1 cellular context compared by ENCODE assay signal in the genomic region with DNA sequence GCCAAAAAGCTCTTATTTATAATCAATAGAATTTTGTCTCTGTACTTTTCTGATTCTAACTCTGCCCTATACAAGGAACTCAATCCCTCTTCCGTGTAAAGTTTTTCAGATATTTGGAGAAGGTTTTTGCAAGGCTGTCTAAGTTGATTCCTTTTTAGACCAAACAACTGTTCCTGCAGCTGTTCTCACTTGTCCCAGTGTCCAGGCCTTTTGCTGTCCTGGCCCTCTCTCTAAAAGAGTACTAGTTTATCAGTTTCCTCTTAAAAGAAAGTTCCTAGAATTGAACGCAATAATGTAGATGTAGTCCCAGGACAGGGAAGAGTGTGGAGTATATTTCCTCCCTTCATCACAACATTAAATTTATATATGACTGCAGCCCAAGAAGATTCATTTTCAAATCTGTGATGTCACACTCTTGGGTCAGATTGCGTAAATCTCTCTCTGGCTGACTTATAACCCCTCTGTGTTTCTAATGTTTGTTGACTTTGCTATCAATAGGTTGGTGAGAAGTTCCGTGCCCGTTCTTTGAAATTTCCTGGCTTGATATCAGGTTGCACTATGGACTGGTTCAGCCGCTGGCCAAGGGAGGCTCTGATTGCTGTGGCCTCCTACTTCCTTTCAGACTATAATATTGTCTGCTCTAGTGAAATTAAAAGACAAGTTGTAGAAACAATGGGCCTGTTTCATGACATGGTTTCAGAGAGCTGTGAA.
TF ChIP-seq lines count a peak whose summit lies in the region.

No MANE protein-coding gene starts in this region.

TF ChIP-seq in HepG2, 621 proteins besides CTCF, POLR2A, EP300 and RAD21 (continued from another document and continues in another):
- TF ChIP-seq, protein P1, sequence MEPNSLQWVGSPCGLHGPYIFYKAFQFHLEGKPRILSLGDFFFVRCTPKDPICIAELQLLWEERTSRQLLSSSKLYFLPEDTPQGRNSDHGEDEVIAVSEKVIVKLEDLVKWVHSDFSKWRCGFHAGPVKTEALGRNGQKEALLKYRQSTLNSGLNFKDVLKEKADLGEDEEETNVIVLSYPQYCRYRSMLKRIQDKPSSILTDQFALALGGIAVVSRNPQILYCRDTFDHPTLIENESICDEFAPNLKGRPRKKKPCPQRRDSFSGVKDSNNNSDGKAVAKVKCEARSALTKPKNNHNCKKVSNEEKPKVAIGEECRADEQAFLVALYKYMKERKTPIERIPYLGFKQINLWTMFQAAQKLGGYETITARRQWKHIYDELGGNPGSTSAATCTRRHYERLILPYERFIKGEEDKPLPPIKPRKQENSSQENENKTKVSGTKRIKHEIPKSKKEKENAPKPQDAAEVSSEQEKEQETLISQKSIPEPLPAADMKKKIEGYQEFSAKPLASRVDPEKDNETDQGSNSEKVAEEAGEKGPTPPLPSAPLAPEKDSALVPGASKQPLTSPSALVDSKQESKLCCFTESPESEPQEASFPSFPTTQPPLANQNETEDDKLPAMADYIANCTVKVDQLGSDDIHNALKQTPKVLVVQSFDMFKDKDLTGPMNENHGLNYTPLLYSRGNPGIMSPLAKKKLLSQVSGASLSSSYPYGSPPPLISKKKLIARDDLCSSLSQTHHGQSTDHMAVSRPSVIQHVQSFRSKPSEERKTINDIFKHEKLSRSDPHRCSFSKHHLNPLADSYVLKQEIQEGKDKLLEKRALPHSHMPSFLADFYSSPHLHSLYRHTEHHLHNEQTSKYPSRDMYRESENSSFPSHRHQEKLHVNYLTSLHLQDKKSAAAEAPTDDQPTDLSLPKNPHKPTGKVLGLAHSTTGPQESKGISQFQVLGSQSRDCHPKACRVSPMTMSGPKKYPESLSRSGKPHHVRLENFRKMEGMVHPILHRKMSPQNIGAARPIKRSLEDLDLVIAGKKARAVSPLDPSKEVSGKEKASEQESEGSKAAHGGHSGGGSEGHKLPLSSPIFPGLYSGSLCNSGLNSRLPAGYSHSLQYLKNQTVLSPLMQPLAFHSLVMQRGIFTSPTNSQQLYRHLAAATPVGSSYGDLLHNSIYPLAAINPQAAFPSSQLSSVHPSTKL (CRISPR knock-in tag; IDR thresholded peaks at IDR 0.05), result peak; percentile 60
- TF ChIP-seq KDM2A (CRISPR knock-in tag; IDR thresholded peaks at IDR 0.05; ENCODE audit: borderline replicate concordance, low read depth) (no peak), ARNT (IDR thresholded peaks at IDR 0.05) (no peak), CREM (IDR thresholded peaks at IDR 0.05) (peak; percentile 61), CREM (CRISPR knock-in tag; IDR thresholded peaks at IDR 0.05) (no peak), ZSCAN31 (CRISPR knock-in tag; IDR thresholded peaks at IDR 0.05; ENCODE audit: low read depth) (no peak), CREB1 (IDR thresholded peaks at IDR 0.05) (peak; percentile 65), CREB1 (CRISPR knock-in tag; IDR thresholded peaks at IDR 0.05) (peak; percentile 71), HOXA3 (CRISPR knock-in tag; IDR thresholded peaks at IDR 0.05) (0 out of 2 replicates have a peak, but pooled peaks have one; percentile 31), SIX1 (CRISPR knock-in tag; IDR thresholded peaks at IDR 0.05; ENCODE audit: borderline replicate concordance) (peak; percentile 72), FOXA3 (CRISPR knock-in tag; IDR thresholded peaks at IDR 0.05) (peak; percentile 59), MIXL1 (CRISPR knock-in tag; IDR thresholded peaks at IDR 0.05) (peak; percentile 13; the same call in 1 of the 2 replicates), ZNF546 (CRISPR knock-in tag; conservative IDR thresholded peaks at IDR 0.05) (no peak), FOXP4 (CRISPR knock-in tag; IDR thresholded peaks at IDR 0.05) (peak; percentile 49; the same call in 1 of the 2 replicates), ATF7 (IDR thresholded peaks at IDR 0.05) (0 out of 2 replicates have a peak, but pooled peaks have one; percentile 12), ATF7 (CRISPR knock-in tag; IDR thresholded peaks at IDR 0.05) (no peak), SOX13 (IDR thresholded peaks at IDR 0.05) (peak; percentile 40; the same call in 1 of the 2 replicates), SOX13 (CRISPR knock-in tag; conservative IDR thresholded peaks at IDR 0.05 in 1 of 2, IDR thresholded peaks at IDR 0.05 in 1 of 2) (peak in 1 of 2 experiments; percentile 44; a peak in 2 of 4 replicates), SIX4 (CRISPR knock-in tag; IDR thresholded peaks at IDR 0.05) (peak; percentile 78; the same call in 1 of the 2 replicates), ZBTB21 (CRISPR knock-in tag; IDR thresholded peaks at IDR 0.05) (peak; percentile 77; the same call in 1 of the 2 replicates), BCL6 (CRISPR knock-in tag; IDR thresholded peaks at IDR 0.05) (peak; percentile 79), FOXM1 (CRISPR knock-in tag; IDR thresholded peaks at IDR 0.05) (no peak), KLF9 (CRISPR knock-in tag; IDR thresholded peaks at IDR 0.05; ENCODE audit: low read depth) (no peak), FOXA1 (IDR thresholded peaks at IDR 0.05) (no peak), FOXA1 (CRISPR knock-in tag; IDR thresholded peaks at IDR 0.05) (peak; percentile 48), KLF16 (CRISPR knock-in tag; IDR thresholded peaks at IDR 0.05) (no peak), GATA4 (IDR thresholded peaks at IDR 0.05; ENCODE audit: borderline replicate concordance, low read depth) (no peak), SALL1 (CRISPR knock-in tag; IDR thresholded peaks at IDR 0.05) (peak; percentile 32; the same call in 1 of the 2 replicates), ZNF354B (CRISPR knock-in tag; IDR thresholded peaks at IDR 0.05) (no peak), KLF15 (CRISPR knock-in tag; IDR thresholded peaks at IDR 0.05; ENCODE audit: borderline replicate concordance) (no peak), HNF4A (CRISPR knock-in tag; IDR thresholded peaks at IDR 0.05) (peak; percentile 68), NR1H2 (CRISPR knock-in tag; IDR thresholded peaks at IDR 0.05; ENCODE audit: borderline replicate concordance, low read depth) (no peak), ETV5 (CRISPR knock-in tag; IDR thresholded peaks at IDR 0.05; ENCODE audit: borderline replicate concordance) (peak; percentile 19; the same call in 1 of the 2 replicates), MAZ (IDR thresholded peaks at IDR 0.05; ENCODE audit: borderline replicate concordance, low read depth, low read length) (no peak), MAZ (CRISPR knock-in tag; IDR thresholded peaks at IDR 0.05; ENCODE audit: low read depth) (no peak), FOXJ3 (CRISPR knock-in tag; IDR thresholded peaks at IDR 0.05; ENCODE audit: borderline replicate concordance) (peak; percentile 40; the same call in 1 of the 2 replicates), ZFY (CRISPR knock-in tag; IDR thresholded peaks at IDR 0.05) (no peak), SETDB1 (CRISPR knock-in tag; IDR thresholded peaks at IDR 0.05; ENCODE audit: borderline replicate concordance) (no peak), PAXIP1 (CRISPR knock-in tag; conservative IDR thresholded peaks at IDR 0.05) (peak; percentile 63; the same call in 1 of the 2 replicates), SP2 (CRISPR knock-in tag; IDR thresholded peaks at IDR 0.05) (no peak)
- TF ChIP-seq, protein P2, sequence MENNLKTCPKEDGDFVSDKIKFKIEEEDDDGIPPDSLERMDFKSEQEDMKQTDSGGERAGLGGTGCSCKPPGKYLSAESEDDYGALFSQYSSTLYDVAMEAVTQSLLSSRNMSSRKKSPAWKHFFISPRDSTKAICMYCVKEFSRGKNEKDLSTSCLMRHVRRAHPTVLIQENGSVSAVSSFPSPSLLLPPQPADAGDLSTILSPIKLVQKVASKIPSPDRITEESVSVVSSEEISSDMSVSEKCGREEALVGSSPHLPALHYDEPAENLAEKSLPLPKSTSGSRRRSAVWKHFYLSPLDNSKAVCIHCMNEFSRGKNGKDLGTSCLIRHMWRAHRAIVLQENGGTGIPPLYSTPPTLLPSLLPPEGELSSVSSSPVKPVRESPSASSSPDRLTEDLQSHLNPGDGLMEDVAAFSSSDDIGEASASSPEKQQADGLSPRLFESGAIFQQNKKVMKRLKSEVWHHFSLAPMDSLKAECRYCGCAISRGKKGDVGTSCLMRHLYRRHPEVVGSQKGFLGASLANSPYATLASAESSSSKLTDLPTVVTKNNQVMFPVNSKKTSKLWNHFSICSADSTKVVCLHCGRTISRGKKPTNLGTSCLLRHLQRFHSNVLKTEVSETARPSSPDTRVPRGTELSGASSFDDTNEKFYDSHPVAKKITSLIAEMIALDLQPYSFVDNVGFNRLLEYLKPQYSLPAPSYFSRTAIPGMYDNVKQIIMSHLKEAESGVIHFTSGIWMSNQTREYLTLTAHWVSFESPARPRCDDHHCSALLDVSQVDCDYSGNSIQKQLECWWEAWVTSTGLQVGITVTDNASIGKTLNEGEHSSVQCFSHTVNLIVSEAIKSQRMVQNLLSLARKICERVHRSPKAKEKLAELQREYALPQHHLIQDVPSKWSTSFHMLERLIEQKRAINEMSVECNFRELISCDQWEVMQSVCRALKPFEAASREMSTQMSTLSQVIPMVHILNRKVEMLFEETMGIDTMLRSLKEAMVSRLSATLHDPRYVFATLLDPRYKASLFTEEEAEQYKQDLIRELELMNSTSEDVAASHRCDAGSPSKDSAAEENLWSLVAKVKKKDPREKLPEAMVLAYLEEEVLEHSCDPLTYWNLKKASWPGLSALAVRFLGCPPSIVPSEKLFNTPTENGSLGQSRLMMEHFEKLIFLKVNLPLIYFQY (CRISPR knock-in tag; IDR thresholded peaks at IDR 0.05; ENCODE audit: borderline replicate concordance), result 0 out of 2 replicates have a peak, but pooled peaks have one; percentile 19
- TF ChIP-seq, protein P3, sequence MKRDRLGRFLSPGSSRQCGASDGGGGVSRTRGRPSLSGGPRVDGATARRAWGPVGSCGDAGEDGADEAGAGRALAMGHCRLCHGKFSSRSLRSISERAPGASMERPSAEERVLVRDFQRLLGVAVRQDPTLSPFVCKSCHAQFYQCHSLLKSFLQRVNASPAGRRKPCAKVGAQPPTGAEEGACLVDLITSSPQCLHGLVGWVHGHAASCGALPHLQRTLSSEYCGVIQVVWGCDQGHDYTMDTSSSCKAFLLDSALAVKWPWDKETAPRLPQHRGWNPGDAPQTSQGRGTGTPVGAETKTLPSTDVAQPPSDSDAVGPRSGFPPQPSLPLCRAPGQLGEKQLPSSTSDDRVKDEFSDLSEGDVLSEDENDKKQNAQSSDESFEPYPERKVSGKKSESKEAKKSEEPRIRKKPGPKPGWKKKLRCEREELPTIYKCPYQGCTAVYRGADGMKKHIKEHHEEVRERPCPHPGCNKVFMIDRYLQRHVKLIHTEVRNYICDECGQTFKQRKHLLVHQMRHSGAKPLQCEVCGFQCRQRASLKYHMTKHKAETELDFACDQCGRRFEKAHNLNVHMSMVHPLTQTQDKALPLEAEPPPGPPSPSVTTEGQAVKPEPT (CRISPR knock-in tag; IDR thresholded peaks at IDR 0.05; ENCODE audit: low read depth), result no peak
- TF ChIP-seq, protein P4, sequence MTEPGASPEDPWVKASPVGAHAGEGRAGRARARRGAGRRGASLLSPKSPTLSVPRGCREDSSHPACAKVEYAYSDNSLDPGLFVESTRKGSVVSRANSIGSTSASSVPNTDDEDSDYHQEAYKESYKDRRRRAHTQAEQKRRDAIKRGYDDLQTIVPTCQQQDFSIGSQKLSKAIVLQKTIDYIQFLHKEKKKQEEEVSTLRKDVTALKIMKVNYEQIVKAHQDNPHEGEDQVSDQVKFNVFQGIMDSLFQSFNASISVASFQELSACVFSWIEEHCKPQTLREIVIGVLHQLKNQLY (CRISPR knock-in tag; IDR thresholded peaks at IDR 0.05), result no peak
- TF ChIP-seq, protein P5, sequence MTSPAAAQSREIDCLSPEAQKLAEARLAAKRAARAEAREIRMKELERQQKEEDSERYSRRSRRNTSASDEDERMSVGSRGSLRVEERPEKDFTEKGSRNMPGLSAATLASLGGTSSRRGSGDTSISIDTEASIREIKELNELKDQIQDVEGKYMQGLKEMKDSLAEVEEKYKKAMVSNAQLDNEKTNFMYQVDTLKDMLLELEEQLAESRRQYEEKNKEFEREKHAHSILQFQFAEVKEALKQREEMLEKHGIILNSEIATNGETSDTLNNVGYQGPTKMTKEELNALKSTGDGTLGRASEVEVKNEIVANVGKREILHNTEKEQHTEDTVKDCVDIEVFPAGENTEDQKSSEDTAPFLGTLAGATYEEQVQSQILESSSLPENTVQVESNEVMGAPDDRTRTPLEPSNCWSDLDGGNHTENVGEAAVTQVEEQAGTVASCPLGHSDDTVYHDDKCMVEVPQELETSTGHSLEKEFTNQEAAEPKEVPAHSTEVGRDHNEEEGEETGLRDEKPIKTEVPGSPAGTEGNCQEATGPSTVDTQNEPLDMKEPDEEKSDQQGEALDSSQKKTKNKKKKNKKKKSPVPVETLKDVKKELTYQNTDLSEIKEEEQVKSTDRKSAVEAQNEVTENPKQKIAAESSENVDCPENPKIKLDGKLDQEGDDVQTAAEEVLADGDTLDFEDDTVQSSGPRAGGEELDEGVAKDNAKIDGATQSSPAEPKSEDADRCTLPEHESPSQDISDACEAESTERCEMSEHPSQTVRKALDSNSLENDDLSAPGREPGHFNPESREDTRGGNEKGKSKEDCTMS (CRISPR knock-in tag; conservative IDR thresholded peaks at IDR 0.05), result no peak
